ENCODE assay signal across 8 cellular contexts in genomic region chr3:66195347-66195783, GRCh38. TPM values are rescaled to one million over a fixed set of nuclear protein-coding genes. Genes with fewer than 3 reads are reported as not detected.
DNase-seq lines count a peak whose midpoint lies in the region; ATAC-seq lines count a peak whose summit lies in the region.

No MANE protein-coding gene starts in this region.

- intact Hi-C loops in Right ventricle myocardium superior (cut with DNase I) (no loop called here), posterior cingulate gyrus (cut with DNase I) (loop anchor here (5.0 to 10.0 kb wide), 3 partner anchors 161 to 761 kb away; partner anchors contain the start of gene MAGI1)

- no peaks in the 10 kb centered on the region for H3K9me3 Mint-ChIP-seq in activated CD8-positive, alpha-beta memory T cell treated with anti-CD3 and anti-CD28 coated beads, Interleukin-2, amount 10 ng/mL, durations not matched to agents 7 days and 5 days (ENCODE audit: low read depth)

- no peak overlapping the region for H3K4me3 Mint-ChIP-seq in activated CD8-positive, alpha-beta memory T cell treated with anti-CD3 and anti-CD28 coated beads, Interleukin-2, amount 10 ng/mL, durations not matched to agents 7 days and 5 days

- H3K27me3 Mint-ChIP-seq in activated CD8-positive, alpha-beta memory T cell treated with anti-CD3 and anti-CD28 coated beads, Interleukin-2, amount 10 ng/mL, durations not matched to agents 7 days and 5 days = peaks cover 15% of the 10 kb centered on the region

- H3K36me3 Mint-ChIP-seq in activated CD8-positive, alpha-beta memory T cell treated with anti-CD3 and anti-CD28 coated beads, Interleukin-2, amount 10 ng/mL, durations not matched to agents 7 days and 5 days = no peaks in the 10 kb centered on the region

- H3K4me1 Mint-ChIP-seq in activated CD8-positive, alpha-beta memory T cell treated with anti-CD3 and anti-CD28 coated beads, Interleukin-2, amount 10 ng/mL, durations not matched to agents 7 days and 5 days = peaks cover 2% of the 10 kb centered on the region

- DNase-seq in activated naive CD4-positive, alpha-beta T cell treated with Interleukin-2 at 50 U/mL for 16 hours = peak; percentile 2
- DNase-seq in activated naive CD4-positive, alpha-beta T cell (lab: John Stamatoyannopoulos, UW) = no peak
- DNase-seq in activated CD8-positive, alpha-beta memory T cell treated with anti-CD3 and anti-CD28 coated beads, Interleukin-2, amount 10 ng/mL, durations not matched to agents 7 days and 5 days = no peak
- DNase-seq in Right ventricle myocardium superior (peak; percentile 70), posterior cingulate gyrus (peak; percentile 57 to 96 (median 83))

- CTCF ChIA-PET in activated CD8-positive, alpha-beta memory T cell treated with anti-CD3 and anti-CD28 coated beads, Interleukin-2, amount 10 ng/mL, durations not matched to agents 7 days and 5 days (lab: Charles Lee) = no interaction called here

- H3K27ac Mint-ChIP-seq in activated CD8-positive, alpha-beta memory T cell treated with anti-CD3 and anti-CD28 coated beads, Interleukin-2, amount 10 ng/mL, durations not matched to agents 7 days and 5 days = no peak overlapping the region

- ATAC-seq in activated CD8-positive, alpha-beta memory T cell treated with anti-CD3 and anti-CD28 coated beads, Interleukin-2, amount 10 ng/mL, durations not matched to agents 7 days and 5 days = peak; percentile 49
- ATAC-seq in Right ventricle myocardium superior (ENCODE audit: poor library complexity) (peak; percentile 65), HG02884 (IDR thresholded peaks at IDR 0.05; ENCODE audit: unreplicated experiment) (no peak), HG02571 (IDR thresholded peaks at IDR 0.05; ENCODE audit: unreplicated experiment) (no peak)
- ATAC-seq in activated CD4-positive, CD25-positive, alpha-beta regulatory T cell treated with anti-CD3 and anti-CD28 coated beads, Interleukin-2, amount 50 U/mL, for 24 hours = no peak

RNA-seq across cellular contexts. Expression of gene SLC25A26, which starts 25.4 kb away (rescaled TPM):
- total RNA-seq in activated CD8-positive, alpha-beta memory T cell treated with anti-CD3 and anti-CD28 coated beads, Interleukin-2, amount 10 ng/mL, durations not matched to agents 7 days and 5 days = 10 to 100 TPM; 14.5 to 15.6 TPM
- total RNA-seq in Right ventricle myocardium superior = 51.3 TPM

Comparison
In these comparisons a context has a peak if more than half of its experiments do, and no peak if none do; other contexts are left out.
1. DNase-seq: peak in activated naive CD4-positive, alpha-beta T cell treated with Interleukin-2 at 50 U/mL for 16 hours (single experiment), Right ventricle myocardium superior (single experiment) and posterior cingulate gyrus (10 of 10); none in activated naive CD4-positive, alpha-beta T cell (0 of 4) and activated CD8-positive, alpha-beta memory T cell treated with anti-CD3 and anti-CD28 coated beads, Interleukin-2, amount 10 ng/mL, durations not matched to agents 7 days and 5 days (single experiment).
2. ATAC-seq: peak in activated CD8-positive, alpha-beta memory T cell treated with anti-CD3 and anti-CD28 coated beads, Interleukin-2, amount 10 ng/mL, durations not matched to agents 7 days and 5 days (single experiment) and Right ventricle myocardium superior (single experiment); none in HG02884 (single experiment), HG02571 (single experiment) and activated CD4-positive, CD25-positive, alpha-beta regulatory T cell treated with anti-CD3 and anti-CD28 coated beads, Interleukin-2, amount 50 U/mL, for 24 hours (0 of 2).